In the genomic region with DNA sequence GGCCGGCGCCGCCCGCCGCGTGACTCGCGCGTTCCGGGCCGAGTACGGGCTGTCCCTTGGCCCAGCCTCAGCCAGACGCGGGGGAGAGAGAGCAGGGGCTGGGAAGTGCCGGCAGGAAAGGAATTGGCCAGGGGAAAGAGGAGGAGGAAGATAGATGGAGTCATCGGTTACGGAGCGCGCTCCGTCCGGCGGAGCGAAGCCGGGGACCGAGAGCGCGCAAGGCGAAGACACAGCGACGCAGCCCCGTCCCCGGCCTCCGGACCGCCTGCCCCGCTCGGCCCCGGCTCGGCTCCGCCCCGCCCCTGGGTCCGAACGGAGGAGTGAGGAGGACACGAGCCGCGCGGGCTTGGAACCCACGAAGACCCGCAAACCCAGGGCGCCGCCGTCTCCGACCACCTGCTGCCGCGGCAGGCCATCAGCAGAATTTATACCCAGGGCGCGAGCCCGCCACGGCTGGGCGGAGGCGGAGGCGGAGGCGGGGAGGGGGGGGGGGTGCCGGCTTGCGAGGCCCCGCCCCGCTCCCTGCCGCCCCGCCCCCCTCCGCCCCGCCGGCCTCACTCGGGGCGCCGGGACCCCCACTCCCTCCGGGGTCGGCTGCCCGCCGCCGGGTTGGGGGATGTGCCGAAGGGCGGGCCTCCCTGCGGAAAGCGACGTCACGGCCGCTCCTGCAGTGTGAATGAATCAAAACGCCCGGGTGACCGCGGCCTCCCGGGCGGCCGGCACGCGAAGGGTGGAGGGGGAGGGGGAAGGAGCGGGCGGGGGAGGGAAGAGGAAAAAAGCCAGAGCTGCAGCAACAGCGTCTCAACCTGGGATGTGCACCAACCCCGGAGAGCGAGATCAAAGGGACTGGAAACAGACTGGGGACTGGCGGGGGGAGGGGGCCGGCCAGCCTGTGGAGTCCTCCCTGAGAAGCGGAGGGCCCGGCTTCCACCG, we compare ENCODE assay signal across 8 cellular contexts. TPM values are rescaled to one million over a fixed set of nuclear protein-coding genes. Genes with fewer than 3 reads are reported as not detected.
DNase-seq lines count a peak whose midpoint lies in the region; ATAC-seq and TF ChIP-seq lines count a peak whose summit lies in the region.

A gene (plus strand): TSS at position 782 of the 933 bp plus-strand sequence. CDS start 266 bp downstream, outside the sequence.

- H3K27ac ChIP-seq in gastrocnemius medialis: no peak within 1 kb of the TSS

- no peaks in the 10 kb centered on the region for H3K9me3 ChIP-seq in gastrocnemius medialis

- TF ChIP-seq CTCF in gastrocnemius medialis (IDR thresholded peaks at IDR 0.05 in 4 of 5, conservative IDR thresholded peaks at IDR 0.05 in 1 of 5): no peak

- H3K36me3 ChIP-seq in gastrocnemius medialis: no peaks in the 10 kb centered on the region

- peaks cover 89% of the 10 kb centered on the region for H3K27me3 Mint-ChIP-seq in activated naive CD8-positive, alpha-beta T cell treated with anti-CD3 and anti-CD28 coated beads for 36 hours

- intact Hi-C loops in gastrocnemius medialis (cut with DNase I; ENCODE audit: low total_unique reads): no loop called here

- H3K4me3 ChIP-seq in gastrocnemius medialis: peak within 1 kb of the TSS; percentile 61 to 66 (median 61)

- peaks cover 82 to 92% (median 86%) of the 10 kb centered on the region in 3 donors for H3K27me3 ChIP-seq in gastrocnemius medialis

- ATAC-seq in HG02588 (IDR thresholded peaks at IDR 0.05; ENCODE audit: unreplicated experiment): peak; percentile 36
- ATAC-seq in gastrocnemius medialis: no peak
- no peak for ATAC-seq in GM21737 (IDR thresholded peaks at IDR 0.05; ENCODE audit: unreplicated experiment)

- no peaks in the 10 kb centered on the region for H3K36me3 Mint-ChIP-seq in activated naive CD8-positive, alpha-beta T cell treated with anti-CD3 and anti-CD28 coated beads for 36 hours

- peaks cover 18 to 33% of the 10 kb centered on the region in 2 donors for H3K4me1 ChIP-seq in gastrocnemius medialis

- H3K4me3 Mint-ChIP-seq in activated naive CD8-positive, alpha-beta T cell treated with anti-CD3 and anti-CD28 coated beads for 36 hours: peak within 1 kb of the TSS; percentile 69

- H3K4me1 Mint-ChIP-seq in activated naive CD8-positive, alpha-beta T cell treated with anti-CD3 and anti-CD28 coated beads for 36 hours: peaks cover 22% of the 10 kb centered on the region

- peak; percentile 70 for DNase-seq in Daoy (ENCODE audit: low read depth)
- DNase-seq in NCI-H774 (lab: John Stamatoyannopoulos, UW): peak; percentile 32
- DNase-seq in activated naive CD8-positive, alpha-beta T cell treated with anti-CD3 and anti-CD28 coated beads for 36 hours: peak; percentile 43
- peak; percentile 75 for DNase-seq in hepatic stellate cell (ENCODE audit: low spot score)
- no peak for DNase-seq in gastrocnemius medialis
- DNase-seq in T-helper 9 cell: no peak

- no peak for TF ChIP-seq POLR2A in gastrocnemius medialis (IDR thresholded peaks at IDR 0.05)

- no peak within 1 kb of the TSS for H3K27ac Mint-ChIP-seq in activated naive CD8-positive, alpha-beta T cell treated with anti-CD3 and anti-CD28 coated beads for 36 hours

- H3K9me3 Mint-ChIP-seq in activated naive CD8-positive, alpha-beta T cell treated with anti-CD3 and anti-CD28 coated beads for 36 hours: no peaks in the 10 kb centered on the region

- in situ Hi-C loops in gastrocnemius medialis (cut with MboI; ENCODE audit: low sequenced_read_pairs in 4 of 4): no loop called here

RNA-seq across cellular contexts. Expression of the gene that starts here (rescaled TPM):
- total RNA-seq in Daoy (2014; rRNA removed; shearing (Covaris generic)): 0.17 and 1.4 TPM in 2 replicates
- not detected for total RNA-seq in activated naive CD8-positive, alpha-beta T cell treated with anti-CD3 and anti-CD28 coated beads for 36 hours
- not detected for total RNA-seq in gastrocnemius medialis

Comparison
In these comparisons a context has a peak if more than half of its experiments do, and no peak if none do; other contexts are left out.
1. Peak in DNase-seq in activated naive CD8-positive, alpha-beta T cell treated with anti-CD3 and anti-CD28 coated beads for 36 hours; RNA of the gene not detected or under 1 TPM.
2. DNase-seq: peak in Daoy (single experiment), NCI-H774 (single experiment) and hepatic stellate cell (single experiment); none in gastrocnemius medialis (0 of 2) and T-helper 9 cell (single experiment).